8 cellular contexts compared by ENCODE assay signal in genomic region chr1:84574936-84575335, GRCh38. TPM values are rescaled to one million over a fixed set of nuclear protein-coding genes. Genes with fewer than 3 reads are reported as not detected.
DNase-seq lines count a peak whose midpoint lies in the region; ATAC-seq and TF ChIP-seq lines count a peak whose summit lies in the region.

No MANE protein-coding gene starts in this region.

- H3K4me3 ChIP-seq in thoracic aorta: peak overlapping the region; percentile 77

- peak overlapping the region; percentile 83 to 98 for H3K27ac ChIP-seq in thoracic aorta

- H3K36me3 Mint-ChIP-seq in activated T-cell treated with anti-CD3 and anti-CD28 coated beads, Interleukin-2, amount 50 U/mL, for 4 hours (ENCODE audit: insufficient read depth): peaks cover 13% of the 10 kb centered on the region
- peaks cover 24% of the 10 kb centered on the region for H3K36me3 Mint-ChIP-seq in activated T-helper 1 cell treated with anti-CD3 and anti-CD28 coated beads, Interleukin-12 subunit alpha, Interleukin-12 subunit beta, Interleukin-2, Interleukin-4 antibody, amounts not matched to agents 30 ng/mL and 10 ng/mL and 1 ng/mL, durations not matched to agents 14 hours and 24 hours and 36 hours (ENCODE audit: low read depth)

- H3K4me1 Mint-ChIP-seq in activated T-cell treated with anti-CD3 and anti-CD28 coated beads, Interleukin-2, amount 50 U/mL, for 4 hours (ENCODE audit: low read depth): peaks cover 40% of the 10 kb centered on the region
- H3K4me1 Mint-ChIP-seq in activated T-helper 1 cell treated with anti-CD3 and anti-CD28 coated beads, Interleukin-12 subunit alpha, Interleukin-12 subunit beta, Interleukin-2, Interleukin-4 antibody, amounts not matched to agents 30 ng/mL and 10 ng/mL and 1 ng/mL, durations not matched to agents 14 hours and 24 hours and 36 hours (ENCODE audit: low read depth): peaks cover 48% of the 10 kb centered on the region

- no peak for TF ChIP-seq CTCF in thoracic aorta (IDR thresholded peaks at IDR 0.05)

- no peaks in the 10 kb centered on the region for H3K27me3 Mint-ChIP-seq in activated T-cell treated with anti-CD3 and anti-CD28 coated beads, Interleukin-2, amount 50 U/mL, for 4 hours (ENCODE audit: low read depth)
- H3K27me3 Mint-ChIP-seq in activated T-helper 1 cell treated with anti-CD3 and anti-CD28 coated beads, Interleukin-12 subunit alpha, Interleukin-12 subunit beta, Interleukin-2, Interleukin-4 antibody, amounts not matched to agents 30 ng/mL and 10 ng/mL and 1 ng/mL, durations not matched to agents 14 hours and 24 hours and 36 hours (ENCODE audit: insufficient read depth): peaks cover 4% of the 10 kb centered on the region

- no peak for DNase-seq in activated T-cell treated with anti-CD3 and anti-CD28 coated beads, Interleukin-2, amount 50 U/mL, for 4 hours
- DNase-seq in activated T-cell treated with anti-CD3 and anti-CD28 coated beads for 4 hours (no peak), left kidney (ENCODE audit: low read depth, low spot score) (peak; percentile 7), thoracic aorta (ENCODE audit: low spot score) (no peak), activated gamma-delta T cell (lab: John Stamatoyannopoulos, UW) (no peak), midbrain (lab: John Stamatoyannopoulos, UW) (no peak)
- DNase-seq in activated T-helper 1 cell treated with anti-CD3 and anti-CD28 coated beads, Interleukin-12 subunit alpha, Interleukin-12 subunit beta, Interleukin-2, Interleukin-4 antibody, amounts not matched to agents 30 ng/mL and 10 ng/mL and 1 ng/mL, durations not matched to agents 14 hours and 24 hours and 36 hours (ENCODE audit: low spot score): no peak
- DNase-seq in activated CD4-positive, CD25-positive, alpha-beta regulatory T cell (lab: John Stamatoyannopoulos, UW): no peak

- peak overlapping the region; percentile 86 for H3K4me3 Mint-ChIP-seq in activated T-cell treated with anti-CD3 and anti-CD28 coated beads, Interleukin-2, amount 50 U/mL, for 4 hours
- H3K4me3 Mint-ChIP-seq in activated T-helper 1 cell treated with anti-CD3 and anti-CD28 coated beads, Interleukin-12 subunit alpha, Interleukin-12 subunit beta, Interleukin-2, Interleukin-4 antibody, amounts not matched to agents 30 ng/mL and 10 ng/mL and 1 ng/mL, durations not matched to agents 14 hours and 24 hours and 36 hours: peak overlapping the region; percentile 98

- H3K27me3 ChIP-seq in thoracic aorta (replicated peaks; ENCODE audit: insufficient read depth): no peaks in the 10 kb centered on the region

- intact Hi-C loops in activated T-helper 1 cell treated with anti-CD3 and anti-CD28 coated beads, Interleukin-12 subunit alpha, Interleukin-12 subunit beta, Interleukin-2, Interleukin-4 antibody, amounts not matched to agents 30 ng/mL and 10 ng/mL and 1 ng/mL, durations not matched to agents 14 hours and 24 hours and 36 hours (cut with micrococcal nuclease): loop anchor here (1.0 to 10.0 kb wide), 10 partner anchors 34 to 1070 kb away; partner anchors contain the start of genes MCOLN2 and RPF1

- H3K36me3 ChIP-seq in thoracic aorta: no peaks in the 10 kb centered on the region

- H3K4me1 ChIP-seq in thoracic aorta (ENCODE audit: control insufficient read depth in 1 of 2, low read depth in 2 of 2): peaks cover 13 to 24% of the 10 kb centered on the region in 2 donors

- ATAC-seq in activated T-cell treated with anti-CD3 and anti-CD28 coated beads, Interleukin-2, amount 50 U/mL, for 4 hours: no peak
- no peak for ATAC-seq in thoracic aorta (ENCODE audit: insufficient number of reproducible peaks, low FRiP score, low read depth)

- no peaks in the 10 kb centered on the region for H3K9me3 Mint-ChIP-seq in activated T-cell treated with anti-CD3 and anti-CD28 coated beads, Interleukin-2, amount 50 U/mL, for 4 hours
- no peaks in the 10 kb centered on the region for H3K9me3 Mint-ChIP-seq in activated T-helper 1 cell treated with anti-CD3 and anti-CD28 coated beads, Interleukin-12 subunit alpha, Interleukin-12 subunit beta, Interleukin-2, Interleukin-4 antibody, amounts not matched to agents 30 ng/mL and 10 ng/mL and 1 ng/mL, durations not matched to agents 14 hours and 24 hours and 36 hours

- no peaks in the 10 kb centered on the region for H3K9me3 ChIP-seq in thoracic aorta

- peak overlapping the region; percentile 96 for H3K27ac Mint-ChIP-seq in activated T-helper 1 cell treated with anti-CD3 and anti-CD28 coated beads, Interleukin-12 subunit alpha, Interleukin-12 subunit beta, Interleukin-2, Interleukin-4 antibody, amounts not matched to agents 30 ng/mL and 10 ng/mL and 1 ng/mL, durations not matched to agents 14 hours and 24 hours and 36 hours

RNA-seq across cellular contexts. Expression of gene CTBS, which starts 0.7 kb away (rescaled TPM):
- 1 to 10 TPM; 6.3 to 7.2 (median 6.9) TPM for total RNA-seq in activated T-cell treated with anti-CD3 and anti-CD28 coated beads, Interleukin-2, amount 50 U/mL, for 4 hours
- total RNA-seq in activated T-helper 1 cell treated with anti-CD3 and anti-CD28 coated beads, Interleukin-12 subunit alpha, Interleukin-12 subunit beta, Interleukin-2, Interleukin-4 antibody, amounts not matched to agents 30 ng/mL and 10 ng/mL and 1 ng/mL, durations not matched to agents 14 hours and 24 hours and 36 hours: 14.2 and 14.5 TPM in 2 replicates
- 10 to 100 TPM; 21.5 to 28.3 TPM for total RNA-seq in thoracic aorta
